ENCODE assay signal across 27 cellular contexts in genomic region chr11:112744041-112744440, GRCh38.
DNase-seq lines count a peak whose midpoint lies in the region; ATAC-seq and TF ChIP-seq lines count a peak whose summit lies in the region.
"Had no signal": no experiment of that assay in that cellular context is flagged by ENCODE, and none has a peak within 500 bp of the region (broad histone marks: within the 10 kb centered on the region; RNA-seq: fewer than 3 reads in every experiment).

No MANE protein-coding gene starts in this region.

- H3K4me3 ChIP-seq in sigmoid colon = no peak overlapping the region
- H3K4me3 ChIP-seq: ovary, tibial nerve had no signal

- no peak overlapping the region for H3K27ac ChIP-seq in sigmoid colon
- H3K27ac ChIP-seq: 22Rv1, HL-60, ovary, RWPE1, tibial nerve had no signal

- no peaks in the 10 kb centered on the region for H3K36me3 ChIP-seq in sigmoid colon
- H3K36me3 ChIP-seq: ovary, tibial nerve had no signal

- H3K4me1 Mint-ChIP-seq in activated naive CD8-positive, alpha-beta T cell treated with anti-CD3 and anti-CD28 coated beads, Interleukin-2, amount 50 U/mL, for 24 hours = no peaks in the 10 kb centered on the region
- H3K4me1 Mint-ChIP-seq: stimulated activated effector memory CD8-positive, alpha-beta T cell treated with anti-CD3 and anti-CD28 coated beads, Interleukin-12 subunit alpha, Interleukin-12 subunit beta, amount 100 ng/mL, for 72 hours had no signal

- no peaks in the 10 kb centered on the region for H3K9me3 Mint-ChIP-seq in activated naive CD8-positive, alpha-beta T cell treated with anti-CD3 and anti-CD28 coated beads, Interleukin-2, amount 50 U/mL, for 24 hours
- H3K9me3 Mint-ChIP-seq: nephron; stimulated activated effector memory CD8-positive, alpha-beta T cell treated with anti-CD3 and anti-CD28 coated beads, Interleukin-12 subunit alpha, Interleukin-12 subunit beta, amount 100 ng/mL, for 72 hours had no signal

- no peak for TF ChIP-seq EP300 in sigmoid colon (IDR thresholded peaks at IDR 0.05)

- no peaks in the 10 kb centered on the region for H3K9me3 ChIP-seq in sigmoid colon
- H3K9me3 ChIP-seq: Caco-2, ovary, tibial nerve had no signal

- WGBS in sigmoid colon, 2 donors = 48 to 62% methylated on average over 2 of the region's 2 CpGs

- H3K4me1 ChIP-seq in sigmoid colon = peaks cover 0 to 5% (median 0%) of the 10 kb centered on the region in 4 donors
- H3K4me1 ChIP-seq: Caco-2 had no signal

- TF ChIP-seq CTCF in sigmoid colon (IDR thresholded peaks at IDR 0.05) = no peak

- H3K27ac Mint-ChIP-seq in activated naive CD8-positive, alpha-beta T cell treated with anti-CD3 and anti-CD28 coated beads, Interleukin-2, amount 50 U/mL, for 24 hours = no peak overlapping the region
- H3K27ac Mint-ChIP-seq: activated CD8-positive, alpha-beta memory T cell treated with anti-CD3 and anti-CD28 coated beads, Interleukin-2, amount 10 ng/mL, durations not matched to agents 7 days and 5 days; effector memory CD8-positive, alpha-beta T cell; nephron; stimulated activated effector memory CD8-positive, alpha-beta T cell treated with anti-CD3 and anti-CD28 coated beads, Interleukin-12 subunit alpha, Interleukin-12 subunit beta, amount 100 ng/mL, for 72 hours; T-helper 17 cell had no signal

- no peaks in the 10 kb centered on the region for H3K36me3 Mint-ChIP-seq in activated naive CD8-positive, alpha-beta T cell treated with anti-CD3 and anti-CD28 coated beads, Interleukin-2, amount 50 U/mL, for 24 hours (ENCODE audit: low read depth)
- H3K36me3 Mint-ChIP-seq: activated CD8-positive, alpha-beta memory T cell treated with anti-CD3 and anti-CD28 coated beads, Interleukin-2, amount 10 ng/mL, durations not matched to agents 7 days and 5 days; stimulated activated effector memory CD8-positive, alpha-beta T cell treated with anti-CD3 and anti-CD28 coated beads, Interleukin-12 subunit alpha, Interleukin-12 subunit beta, amount 100 ng/mL, for 72 hours had no signal

- peak; percentile 66 for DNase-seq in DMS 273 (lab: John Stamatoyannopoulos, UW; ENCODE audit: unreplicated experiment)
- no peak for DNase-seq in DMS 273 treated with DMSO at 0.1 percent for 48 hours (lab: John Stamatoyannopoulos, UW)
- DNase-seq in NCI-H2029 (lab: John Stamatoyannopoulos, UW) = peak; percentile 92
- peak; percentile 16 for DNase-seq in NCI-H748 (lab: John Stamatoyannopoulos, UW; ENCODE audit: unreplicated experiment)
- DNase-seq in sigmoid colon = peak; percentile 19
- no peak for DNase-seq in activated naive CD8-positive, alpha-beta T cell treated with anti-CD3 and anti-CD28 coated beads, Interleukin-2, amount 50 U/mL, for 24 hours
- DNase-seq: activated CD8-positive, alpha-beta memory T cell treated with anti-CD3 and anti-CD28 coated beads, Interleukin-2, amount 10 ng/mL, durations not matched to agents 7 days and 5 days; activated T-cell treated with anti-CD3 and anti-CD28 coated beads, Interleukin-2, amount 50 U/mL, for 48 hours; Caco-2; effector memory CD8-positive, alpha-beta T cell; erythroblast; GOT3; KG1; left colon; NCI-H1436; NCI-H2171; NCI-H526 treated with DMSO at 0.1 percent for 48 hours; ovary; T-helper 17 cell had no signal

- ATAC-seq in activated naive CD8-positive, alpha-beta T cell treated with anti-CD3 and anti-CD28 coated beads, Interleukin-2, amount 50 U/mL, for 24 hours = no peak
- no peak for ATAC-seq in HG02588 (IDR thresholded peaks at IDR 0.05; ENCODE audit: unreplicated experiment)
- ATAC-seq in HG03571 (IDR thresholded peaks at IDR 0.05; ENCODE audit: unreplicated experiment) = no peak
- ATAC-seq: activated CD8-positive, alpha-beta memory T cell treated with anti-CD3 and anti-CD28 coated beads, Interleukin-2, amount 10 ng/mL, durations not matched to agents 7 days and 5 days; effector memory CD8-positive, alpha-beta T cell; left colon; stimulated activated effector memory CD8-positive, alpha-beta T cell treated with anti-CD3 and anti-CD28 coated beads, Interleukin-12 subunit alpha, Interleukin-12 subunit beta, amount 100 ng/mL, for 72 hours; T-helper 17 cell had no signal

- no peak for TF ChIP-seq POLR2A in sigmoid colon (IDR thresholded peaks at IDR 0.05)

- H3K4me3 Mint-ChIP-seq in activated naive CD8-positive, alpha-beta T cell treated with anti-CD3 and anti-CD28 coated beads, Interleukin-2, amount 50 U/mL, for 24 hours = no peak overlapping the region
- H3K4me3 Mint-ChIP-seq: activated CD8-positive, alpha-beta memory T cell treated with anti-CD3 and anti-CD28 coated beads, Interleukin-2, amount 10 ng/mL, durations not matched to agents 7 days and 5 days; effector memory CD8-positive, alpha-beta T cell; nephron; stimulated activated effector memory CD8-positive, alpha-beta T cell treated with anti-CD3 and anti-CD28 coated beads, Interleukin-12 subunit alpha, Interleukin-12 subunit beta, amount 100 ng/mL, for 72 hours; T-helper 17 cell had no signal

- peaks cover 0 to 9% (median 0%) of the 10 kb centered on the region in 3 donors for H3K27me3 ChIP-seq in sigmoid colon
- H3K27me3 ChIP-seq: ovary, tibial nerve had no signal

- H3K27me3 Mint-ChIP-seq in activated naive CD8-positive, alpha-beta T cell treated with anti-CD3 and anti-CD28 coated beads, Interleukin-2, amount 50 U/mL, for 24 hours = peaks cover 17% of the 10 kb centered on the region

- intact Hi-C loops in sigmoid colon (cut with DNase I) = no loop called here

Comparison
In these comparisons a context has a peak if more than half of its experiments do, and no peak if none do; other contexts are left out.
1. DNase-seq: peak in DMS 273 (single experiment), NCI-H2029 (single experiment), NCI-H748 (single experiment) and sigmoid colon (single experiment); none in DMS 273 treated with DMSO at 0.1 percent for 48 hours (single experiment) and activated naive CD8-positive, alpha-beta T cell treated with anti-CD3 and anti-CD28 coated beads, Interleukin-2, amount 50 U/mL, for 24 hours (single experiment).